24 cellular contexts compared by ENCODE assay signal in the genomic region with DNA sequence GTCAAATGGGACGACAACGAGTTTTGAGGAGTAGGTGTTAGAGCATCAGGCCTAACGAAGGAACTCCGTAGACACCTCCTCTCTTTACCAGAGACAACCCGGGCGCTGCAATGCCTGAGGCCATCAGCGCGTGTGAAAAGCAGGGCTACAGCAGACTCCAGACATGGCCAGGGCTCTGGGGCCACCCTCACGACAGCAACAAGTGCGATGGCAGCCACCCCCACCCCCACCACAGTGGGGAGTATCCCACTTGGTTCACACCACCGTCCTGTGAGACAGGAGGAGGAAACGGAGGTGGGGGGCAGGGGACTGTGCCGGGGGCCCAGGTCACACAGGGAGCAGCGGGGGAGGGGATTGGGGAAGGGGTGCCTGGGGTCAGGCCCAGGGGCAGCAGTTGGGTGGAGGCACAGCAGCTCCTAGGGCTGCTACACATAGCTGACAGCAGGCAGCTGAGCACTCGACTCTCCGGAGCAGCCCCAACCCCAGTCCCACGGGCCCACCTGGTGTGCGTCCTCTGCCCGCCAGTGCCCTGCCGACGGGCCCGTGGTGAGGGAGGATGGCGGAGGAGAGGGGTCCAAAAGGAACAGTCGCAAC.
"Had no signal": no experiment of that assay in that cellular context is flagged by ENCODE, and none has a peak within 500 bp of the region (broad histone marks: within the 10 kb centered on the region; RNA-seq: fewer than 3 reads in every experiment).

No MANE protein-coding gene starts in this region.

- H3K4me1 ChIP-seq: body of pancreas, transverse colon, vagina had no signal

- DNase-seq: activated CD4-positive, alpha-beta T cell treated with anti-CD3 and anti-CD28 coated beads for 1 hour; activated CD4-positive, alpha-beta T cell treated with anti-CD3 and anti-CD28 coated beads, Interleukin-2, amount 50 U/mL, for 1 hour; activated naive CD4-positive, alpha-beta T cell treated with Interleukin-2 at 50 U/mL for 16 hours; activated T-cell treated with anti-CD3 and anti-CD28 coated beads, Interleukin-2, amount 50 U/mL, for 24 hours; foreskin melanocyte; immature natural killer cell; kidney glomerular epithelial cell; left ventricle myocardium inferior; midbrain; occipital lobe; stimulated activated CD4-positive, alpha-beta T cell treated with anti-CD3 and anti-CD28 coated beads, Interleukin-2, amount 100 ng/mL, for 24 hours; stomach; transverse colon; WERI-Rb-1 had no signal

- H3K27ac ChIP-seq: body of pancreas, cardiac muscle cell, hepatocyte, left ventricle myocardium inferior, skin epidermis, stomach, transverse colon, vagina, WERI-Rb-1 had no signal

- H3K4me3 Mint-ChIP-seq: activated T-cell treated with anti-CD3 and anti-CD28 coated beads, Interleukin-2, amount 50 U/mL, for 24 hours; activated T-helper 17 cell treated with anti-CD3 and anti-CD28 coated beads, Interleukin-2, amount 50 U/mL, for 72 hours; immature natural killer cell; stimulated activated memory B cell treated with anti-CD40 and anti-IgM and Interleukin-4, amounts not matched to agents 10 μg/mL and 1 μg/mL and 100 μg/mL, for 72 hours; T-helper 2 cell treated with Interferon-gamma antibody and Interleukin-4, amounts not matched to agents 5 μg/mL and 100 μg/mL, for 36 hours had no signal

- H3K9me3 Mint-ChIP-seq: activated T-cell treated with anti-CD3 and anti-CD28 coated beads, Interleukin-2, amount 50 U/mL, for 24 hours; activated T-helper 17 cell treated with anti-CD3 and anti-CD28 coated beads, Interleukin-2, amount 50 U/mL, for 72 hours; immature natural killer cell; stimulated activated memory B cell treated with anti-CD40 and anti-IgM and Interleukin-4, amounts not matched to agents 10 μg/mL and 1 μg/mL and 100 μg/mL, for 72 hours; T-helper 2 cell treated with Interferon-gamma antibody and Interleukin-4, amounts not matched to agents 5 μg/mL and 100 μg/mL, for 36 hours had no signal

- H3K9me3 ChIP-seq: body of pancreas, left ventricle myocardium inferior, stomach, transverse colon, vagina had no signal

- H3K4me3 ChIP-seq: body of pancreas, cardiac muscle cell, hepatocyte, left ventricle myocardium inferior, skin epidermis, stomach, transverse colon, vagina had no signal

- H3K4me2 ChIP-seq: hepatocyte had no signal

- H2AFZ ChIP-seq: hepatocyte had no signal

- H3K27ac Mint-ChIP-seq: activated T-cell treated with anti-CD3 and anti-CD28 coated beads, Interleukin-2, amount 50 U/mL, for 24 hours; activated T-helper 17 cell treated with anti-CD3 and anti-CD28 coated beads, Interleukin-2, amount 50 U/mL, for 72 hours; immature natural killer cell; progenitor cell of endocrine pancreas; stimulated activated memory B cell treated with anti-CD40 and anti-IgM and Interleukin-4, amounts not matched to agents 10 μg/mL and 1 μg/mL and 100 μg/mL, for 72 hours; T-helper 2 cell treated with Interferon-gamma antibody and Interleukin-4, amounts not matched to agents 5 μg/mL and 100 μg/mL, for 36 hours had no signal

- H3K27me3 ChIP-seq: body of pancreas, cardiac muscle cell, hepatocyte, stomach, transverse colon, vagina had no signal

- ATAC-seq: activated T-helper 17 cell treated with anti-CD3 and anti-CD28 coated beads, Interleukin-2, amount 50 U/mL, for 72 hours; body of pancreas; SK-N-SH treated with all-trans-retinoic acid at 6 μM for 48 hours; stimulated activated memory B cell treated with anti-CD40 and anti-IgM and Interleukin-4, amounts not matched to agents 10 μg/mL and 1 μg/mL and 100 μg/mL, for 72 hours had no signal

- H3K27me3 Mint-ChIP-seq: activated T-cell treated with anti-CD3 and anti-CD28 coated beads, Interleukin-2, amount 50 U/mL, for 24 hours; activated T-helper 17 cell treated with anti-CD3 and anti-CD28 coated beads, Interleukin-2, amount 50 U/mL, for 72 hours; progenitor cell of endocrine pancreas; stimulated activated memory B cell treated with anti-CD40 and anti-IgM and Interleukin-4, amounts not matched to agents 10 μg/mL and 1 μg/mL and 100 μg/mL, for 72 hours had no signal

- H3K4me1 Mint-ChIP-seq: activated T-helper 17 cell treated with anti-CD3 and anti-CD28 coated beads, Interleukin-2, amount 50 U/mL, for 72 hours had no signal
